23 cellular contexts compared by ENCODE assay signal in the genomic region with DNA sequence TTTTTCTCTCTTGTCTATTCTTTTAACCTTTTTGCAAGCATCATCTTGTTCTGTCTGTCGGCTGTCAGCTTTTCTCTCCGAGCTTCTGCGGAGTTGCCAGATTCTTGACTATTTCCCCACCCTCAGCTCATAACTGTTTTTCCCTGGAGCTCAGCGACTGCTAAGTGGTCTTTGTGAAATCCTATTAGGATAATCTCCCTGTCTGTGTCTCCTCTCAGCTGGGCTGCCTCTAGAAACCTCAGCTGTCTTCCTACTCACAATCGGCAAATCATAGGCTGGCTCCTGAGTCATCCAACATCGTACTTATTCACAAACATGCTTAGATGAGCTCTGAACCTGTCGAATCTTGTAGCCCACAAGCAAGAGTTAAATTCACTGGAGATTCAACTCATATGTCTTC.
"Had no signal": no experiment of that assay in that cellular context is flagged by ENCODE, and none has a peak within 500 bp of the region (broad histone marks: within the 10 kb centered on the region; RNA-seq: fewer than 3 reads in every experiment).

No MANE protein-coding gene starts in this region.

- H3K27me3 ChIP-seq: colonic mucosa, foreskin keratinocyte, ovary, spleen, uterus had no signal

- H3K36me3 ChIP-seq: colonic mucosa, left ventricle myocardium inferior, ovary, spleen, uterus had no signal

- H3K27ac ChIP-seq: colonic mucosa, foreskin keratinocyte, left ventricle myocardium inferior, ovary, psoas muscle, spleen, uterus had no signal

- H3K4me3 ChIP-seq: colonic mucosa, left ventricle myocardium inferior, lung, ovary, psoas muscle, spleen, uterus had no signal

- H3K4me1 ChIP-seq: colonic mucosa, foreskin keratinocyte, left ventricle myocardium inferior, psoas muscle, spleen, uterus had no signal

- FAIRE-seq: endothelial cell of umbilical vein, islet of Langerhans had no signal

- ATAC-seq: activated CD4-positive, alpha-beta T cell treated with anti-CD3 and anti-CD28 coated beads for 36 hours; effector memory CD8-positive, alpha-beta T cell; esophagus mucosa; foreskin keratinocyte; psoas muscle; right cardiac atrium; stimulated activated naive CD8-positive, alpha-beta T cell treated with anti-CD3 and anti-CD28 coated beads, Interleukin-15, amount 100 ng/mL, for 72 hours had no signal

- H3K9me3 ChIP-seq: colonic mucosa, left ventricle myocardium inferior, ovary, psoas muscle, uterus had no signal

- DNase-seq: activated CD4-positive, alpha-beta T cell treated with anti-CD3 and anti-CD28 coated beads for 36 hours; activated CD4-positive, alpha-beta T cell treated with anti-CD3 and anti-CD28 coated beads, Interleukin-2, amount 50 U/mL, for 4 hours; activated CD4-positive, CD25-positive, alpha-beta regulatory T cell; activated CD8-positive, alpha-beta memory T cell treated with anti-CD3 and anti-CD28 coated beads for 24 hours; activated effector memory CD4-positive, alpha-beta T cell treated with Interleukin-2 at 50 U/mL for 16 hours; activated naive CD4-positive, alpha-beta T cell treated with Interleukin-2 at 50 U/mL for 16 hours; cerebellar nuclear complex; colonic mucosa; effector memory CD8-positive, alpha-beta T cell; left ventricle myocardium inferior; ovary; psoas muscle; right cardiac atrium; spleen; stimulated activated naive CD8-positive, alpha-beta T cell treated with anti-CD3 and anti-CD28 coated beads, Interleukin-15, amount 100 ng/mL, for 72 hours; substantia nigra; T-helper 1 cell; uterus had no signal
